Comparison of ENCODE assay signal across 18 cellular contexts in the genomic region with DNA sequence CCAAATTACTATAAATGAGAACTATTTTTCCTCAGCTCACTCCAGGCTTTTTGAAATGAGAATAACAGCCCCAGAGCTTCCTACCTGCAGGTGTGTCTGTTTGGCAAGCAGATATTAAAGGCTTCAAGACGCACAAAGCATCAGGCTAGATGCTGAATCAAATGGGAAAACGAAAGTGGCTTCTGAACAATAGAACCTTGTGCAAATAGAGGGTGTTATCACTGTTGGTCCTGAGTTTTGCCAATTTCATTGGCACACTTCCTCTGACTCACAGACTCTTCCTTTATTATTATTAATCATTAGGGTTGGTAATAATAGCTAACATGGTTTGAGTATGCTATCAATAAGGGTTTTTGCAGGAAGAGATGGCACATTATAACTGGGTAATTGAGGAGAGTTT. TPM values are rescaled to one million over a fixed set of nuclear protein-coding genes. Genes with fewer than 3 reads are reported as not detected.
DNase-seq lines count a peak whose midpoint lies in the region; ATAC-seq, FAIRE-seq and TF ChIP-seq lines count a peak whose summit lies in the region.
"Had no signal": no experiment of that assay in that cellular context is flagged by ENCODE, and none has a peak within 500 bp of the region (broad histone marks: within the 10 kb centered on the region; RNA-seq: fewer than 3 reads in every experiment).

No MANE protein-coding gene starts in this region.

- TF ChIP-seq POLR2A in body of pancreas (IDR thresholded peaks at IDR 0.05) (no peak), esophagus squamous epithelium (IDR thresholded peaks at IDR 0.05) (no peak)

- no peaks in the 10 kb centered on the region for H3K27me3 ChIP-seq in body of pancreas
- no peaks in the 10 kb centered on the region for H3K27me3 ChIP-seq in pancreas
- peaks cover 0 to 29% (median 0%) of the 10 kb centered on the region in 4 donors for H3K27me3 ChIP-seq in esophagus squamous epithelium
- H3K27me3 ChIP-seq: vagina had no signal

- WGBS in body of pancreas, 2 donors = 9 to 20% methylated on average over 2 of the region's 2 CpGs
- 12 to 14% methylated on average over 2 of the region's 2 CpGs for WGBS in pancreas, 2 donors
- 38 to 50% methylated on average over 2 of the region's 2 CpGs for WGBS in esophagus squamous epithelium, 2 donors

- H3K36me3 ChIP-seq in body of pancreas (replicated peaks in 1 of 2; ENCODE audit: insufficient read depth in 1 of 2, low read depth in 2 of 2) = no peaks in the 10 kb centered on the region
- H3K36me3 ChIP-seq in pancreas = no peaks in the 10 kb centered on the region
- no peaks in the 10 kb centered on the region for H3K36me3 ChIP-seq in esophagus squamous epithelium
- H3K36me3 ChIP-seq: gastrocnemius medialis, vagina had no signal

- DNase-seq in NCI-H2029 treated with DMSO at 0.1 percent for 48 hours (lab: John Stamatoyannopoulos, UW) (peak; percentile 74), body of pancreas (no peak), pancreas (no peak), HCEC 1CT (no peak), esophagus squamous epithelium (lab: John Stamatoyannopoulos, UW) (no peak), NCI-H187 treated with DMSO at 0.1 percent for 48 hours (lab: John Stamatoyannopoulos, UW) (no peak)
- DNase-seq: activated CD4-positive, alpha-beta memory T cell treated with anti-CD3 and anti-CD28 coated beads for 36 hours; activated naive CD4-positive, alpha-beta T cell treated with anti-CD3 and anti-CD28 coated beads for 36 hours; gastrocnemius medialis; GF-D8; kidney glomerular epithelial cell; SHP77 treated with DMSO at 0.1 percent for 48 hours had no signal

- ATAC-seq in HG02885 (IDR thresholded peaks at IDR 0.05; ENCODE audit: poor library complexity, unreplicated experiment) = peak; percentile 50
- ATAC-seq in body of pancreas = peak; percentile 50
- ATAC-seq in pancreas = peak in 3 of 4 donors; percentile 70 to 84 (median 77)
- ATAC-seq: gastrocnemius medialis had no signal

- no peaks in the 10 kb centered on the region for H3K9me3 ChIP-seq in body of pancreas
- no peaks in the 10 kb centered on the region for H3K9me3 ChIP-seq in pancreas
- H3K9me3 ChIP-seq in esophagus squamous epithelium = no peaks in the 10 kb centered on the region
- H3K9me3 ChIP-seq: gastrocnemius medialis, vagina had no signal

- H3K27ac ChIP-seq in body of pancreas (peak overlapping the region in 3 of 4 donors; percentile 24 to 44 (median 29)), pancreas (peak overlapping the region in 2 of 4 donors; percentile 25 to 50), esophagus squamous epithelium (no peak overlapping the region)
- H3K27ac ChIP-seq: gastrocnemius medialis, vagina had no signal

- FAIRE-seq in pancreas (lab: Jason Lieb, UNC) = no peak
- FAIRE-seq: colon, GM12891 had no signal

- TF ChIP-seq CTCF in body of pancreas (IDR thresholded peaks at IDR 0.05) = no peak
- TF ChIP-seq CTCF in pancreas (IDR thresholded peaks at IDR 0.05) = no peak
- TF ChIP-seq CTCF in esophagus squamous epithelium (IDR thresholded peaks at IDR 0.05) = no peak

- intact Hi-C loops in body of pancreas (cut with DNase I) (no loop called here), pancreas (cut with DNase I) (no loop called here), esophagus squamous epithelium (cut with DNase I) (no loop called here)

- H3K4me3 ChIP-seq in body of pancreas (no peak overlapping the region), pancreas (no peak overlapping the region), esophagus squamous epithelium (no peak overlapping the region)
- H3K4me3 ChIP-seq: gastrocnemius medialis, smooth muscle cell, vagina had no signal

- peaks cover 4% of the 10 kb centered on the region for H3K4me1 ChIP-seq in body of pancreas
- no peaks in the 10 kb centered on the region for H3K4me1 ChIP-seq in pancreas
- no peaks in the 10 kb centered on the region for H3K4me1 ChIP-seq in esophagus squamous epithelium
- H3K4me1 ChIP-seq: gastrocnemius medialis, vagina had no signal

RNA-seq across cellular contexts. Expression of gene SYT13, which starts 13.4 kb away (rescaled TPM):
- total RNA-seq in body of pancreas (1 to 10 TPM; 6.7 to 9.9 TPM), pancreas (10 to 100 TPM in 2 of 6 donors, 1 to 10 TPM in 4; 2.5 to 15.4 (median 5.8) TPM), esophagus squamous epithelium (under 1 TPM in 2 of 4 donors, not detected in 2; 0.04 to 0.15 TPM)
- 10 to 100 TPM in 1 of 2 donors, 1 to 10 TPM in 1; 5.6 to 30.9 TPM for polyA plus RNA-seq in pancreas
- total RNA-seq: activated CD4-positive, alpha-beta memory T cell treated with anti-CD3 and anti-CD28 coated beads for 36 hours; activated naive CD4-positive, alpha-beta T cell treated with anti-CD3 and anti-CD28 coated beads for 36 hours; pulmonary artery endothelial cell had no signal

Comparison
In these comparisons a context has a peak if more than half of its experiments do, and no peak if none do; other contexts are left out.
1. H3K27ac ChIP-seq: peak in body of pancreas (3 of 4); none in esophagus squamous epithelium (0 of 4).
2. Peak in every context shown above with its lines, with median percentiles within 50 percentile points of each other: ATAC-seq.